ENCODE assay signal across 15 cellular contexts in the genomic region with DNA sequence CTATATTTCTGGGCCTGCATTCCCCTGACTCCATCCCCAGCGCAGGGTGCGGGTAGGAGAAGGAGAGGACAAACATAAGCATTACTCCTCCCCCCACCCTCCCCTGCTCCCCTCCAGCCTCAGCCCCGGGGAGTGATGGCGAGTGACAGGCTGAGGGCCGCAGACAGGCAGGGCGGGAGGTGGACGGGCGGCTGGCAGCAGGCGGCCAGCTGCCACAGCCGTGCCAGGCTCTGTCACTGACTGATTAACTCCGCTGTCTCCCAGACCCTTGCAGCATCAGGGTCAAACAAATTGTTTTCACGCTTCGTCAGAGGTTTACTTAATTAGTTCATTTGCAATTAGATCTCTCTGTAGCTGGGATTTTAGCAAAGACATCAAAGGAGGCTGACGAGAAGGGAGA. TPM values are rescaled to one million over a fixed set of nuclear protein-coding genes. Genes with fewer than 3 reads are reported as not detected.
DNase-seq lines count a peak whose midpoint lies in the region; ATAC-seq and TF ChIP-seq lines count a peak whose summit lies in the region.
"Had no signal": no experiment of that assay in that cellular context is flagged by ENCODE, and none has a peak within 500 bp of the region (broad histone marks: within the 10 kb centered on the region; RNA-seq: fewer than 3 reads in every experiment).

No MANE protein-coding gene starts in this region.

- DNase-seq in left cardiac atrium, result no peak
- no peak for DNase-seq in right atrium auricular region (ENCODE audit: low spot score)
- DNase-seq in dorsolateral prefrontal cortex, result peak in 1 of 10 donors; percentile 60
- no peak for DNase-seq in stimulated activated effector memory CD8-positive, alpha-beta T cell treated with anti-CD3 and anti-CD28 coated beads, Interleukin-12 subunit alpha, Interleukin-12 subunit beta, amount 100 ng/mL, for 72 hours (ENCODE audit: low spot score in 2 of 2)
- no peak for DNase-seq in NCI-H446 (lab: John Stamatoyannopoulos, UW)
- DNase-seq in ecto neural progenitor cell (ENCODE audit: low spot score), result no peak
- DNase-seq: Caco-2, DMS53, H7, NCI-H1048, NCI-H2107, NCI-H748 treated with DMSO at 0.1 percent for 48 hours had no signal

- no peaks in the 10 kb centered on the region for H3K9me3 Mint-ChIP-seq in stimulated activated effector memory CD8-positive, alpha-beta T cell treated with anti-CD3 and anti-CD28 coated beads, Interleukin-12 subunit alpha, Interleukin-12 subunit beta, amount 100 ng/mL, for 72 hours
- H3K9me3 Mint-ChIP-seq: CD14-positive monocyte had no signal

- TF ChIP-seq CTCF in right atrium auricular region (IDR thresholded peaks at IDR 0.05) (no peak), dorsolateral prefrontal cortex (IDR thresholded peaks at IDR 0.05 in 54 of 56, conservative IDR thresholded peaks at IDR 0.05 in 2 of 56; ENCODE audit: low read depth in 1 of 56, partially characterized antibody in 56 of 56) (no peak)

- H3K4me1 ChIP-seq in right atrium auricular region, result peaks cover 0 to 26% of the 10 kb centered on the region in 2 donors

- no peaks in the 10 kb centered on the region for H3K9me3 ChIP-seq in right atrium auricular region
- H3K9me3 ChIP-seq: Caco-2 had no signal

- H3K36me3 Mint-ChIP-seq in stimulated activated effector memory CD8-positive, alpha-beta T cell treated with anti-CD3 and anti-CD28 coated beads, Interleukin-12 subunit alpha, Interleukin-12 subunit beta, amount 100 ng/mL, for 72 hours, result peaks cover 31% of the 10 kb centered on the region

- intact Hi-C loops in left cardiac atrium (cut with DNase I) (no loop called here), dorsolateral prefrontal cortex (cut with DNase I) (loop anchor here (5.0 kb wide), 2 partner anchors 41 to 86 kb away; partner anchors contain the start of gene FOXP4 (in 1 of the 2))

- peak overlapping the region; percentile 29 for H3K27ac Mint-ChIP-seq in stimulated activated effector memory CD8-positive, alpha-beta T cell treated with anti-CD3 and anti-CD28 coated beads, Interleukin-12 subunit alpha, Interleukin-12 subunit beta, amount 100 ng/mL, for 72 hours

- H3K4me1 Mint-ChIP-seq in stimulated activated effector memory CD8-positive, alpha-beta T cell treated with anti-CD3 and anti-CD28 coated beads, Interleukin-12 subunit alpha, Interleukin-12 subunit beta, amount 100 ng/mL, for 72 hours, result peaks cover 13% of the 10 kb centered on the region
- H3K4me1 Mint-ChIP-seq: CD14-positive monocyte had no signal

- H3K4me3 Mint-ChIP-seq in stimulated activated effector memory CD8-positive, alpha-beta T cell treated with anti-CD3 and anti-CD28 coated beads, Interleukin-12 subunit alpha, Interleukin-12 subunit beta, amount 100 ng/mL, for 72 hours, result no peak overlapping the region
- H3K4me3 Mint-ChIP-seq: CD14-positive monocyte had no signal

- peak; percentile 7 to 52 for ATAC-seq in left cardiac atrium
- ATAC-seq in stimulated activated effector memory CD8-positive, alpha-beta T cell treated with anti-CD3 and anti-CD28 coated beads, Interleukin-12 subunit alpha, Interleukin-12 subunit beta, amount 100 ng/mL, for 72 hours, result no peak
- no peak for ATAC-seq in HG03039 (IDR thresholded peaks at IDR 0.05; ENCODE audit: unreplicated experiment)

- H3K27me3 ChIP-seq in right atrium auricular region, result no peaks in the 10 kb centered on the region
- no peaks in the 10 kb centered on the region for H3K27me3 ChIP-seq in dorsolateral prefrontal cortex

- H3K4me3 ChIP-seq in right atrium auricular region (no peak overlapping the region), dorsolateral prefrontal cortex (peak overlapping the region in 51 of 59 donors; percentile 7 to 66 (median 53))

- H3K27ac ChIP-seq in right atrium auricular region (no peak overlapping the region), dorsolateral prefrontal cortex (peak overlapping the region in 45 of 59 donors; percentile 2 to 83 (median 61))
- H3K27ac ChIP-seq: KMS-11 had no signal

- peaks cover 11% of the 10 kb centered on the region for H3K36me3 ChIP-seq in right atrium auricular region

RNA-seq across cellular contexts. Expression of gene FOXP4, which starts 41.9 kb away (rescaled TPM):
- total RNA-seq in left cardiac atrium (10 to 100 TPM; 15.6 to 18.4 TPM), right atrium auricular region (10 to 100 TPM in 1 of 2 donors, 1 to 10 TPM in 1; 9.3 to 20.2 TPM), dorsolateral prefrontal cortex (10 to 100 TPM; 19.2 to 35.8 (median 25.0) TPM)

RNA-seq across cellular contexts. Expression of gene MDFI, which starts 50.2 kb away (rescaled TPM):
- 1 to 10 TPM; 9.2 TPM for total RNA-seq in left cardiac atrium
- 10 to 100 TPM in 1 of 2 donors, 1 to 10 TPM in 1; 1.5 to 12.3 TPM for total RNA-seq in right atrium auricular region
- 10 to 100 TPM in 1 of 120 experiments, 1 to 10 TPM in 100, under 1 TPM in 18, not detected in 1; 0.46 to 11.7 (median 2.2) TPM for total RNA-seq in dorsolateral prefrontal cortex
- total RNA-seq: Caco-2 had no signal

Comparison
In these comparisons a context has a peak if more than half of its experiments do, and no peak if none do; other contexts are left out.
1. ATAC-seq: peak in left cardiac atrium (2 of 2); none in stimulated activated effector memory CD8-positive, alpha-beta T cell treated with anti-CD3 and anti-CD28 coated beads, Interleukin-12 subunit alpha, Interleukin-12 subunit beta, amount 100 ng/mL, for 72 hours (single experiment) and HG03039 (single experiment).
2. H3K27ac ChIP-seq: peak in dorsolateral prefrontal cortex (45 of 59); none in right atrium auricular region (0 of 2).
3. H3K4me3 ChIP-seq: peak in dorsolateral prefrontal cortex (51 of 59); none in right atrium auricular region (0 of 2).
4. intact Hi-C loops: an anchor here in dorsolateral prefrontal cortex (5.0 kb wide); none called in left cardiac atrium.